8 cellular contexts compared by ENCODE assay signal in the genomic region with DNA sequence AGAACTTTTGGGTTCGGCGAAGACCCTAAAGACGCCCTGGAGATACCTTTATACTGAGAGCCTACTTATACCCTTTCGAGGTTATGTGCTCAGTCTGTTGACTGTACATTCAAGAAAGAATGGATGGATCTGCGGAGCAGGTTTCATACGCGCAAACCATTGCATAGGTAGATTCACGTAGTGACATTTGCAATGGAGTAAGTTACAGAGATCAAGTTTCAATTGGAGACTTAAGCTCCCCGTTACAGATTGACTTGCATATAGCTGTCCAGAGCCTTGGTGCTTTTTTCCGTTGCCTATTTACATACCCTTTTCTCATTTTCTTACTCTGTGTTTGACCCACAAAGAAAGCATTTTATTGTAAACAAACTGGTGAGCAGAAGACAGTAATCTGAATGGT. TPM values are rescaled to one million over a fixed set of nuclear protein-coding genes. Genes with fewer than 3 reads are reported as not detected.
DNase-seq lines count a peak whose midpoint lies in the region; ATAC-seq, FAIRE-seq and TF ChIP-seq lines count a peak whose summit lies in the region.

No MANE protein-coding gene starts in this region.

- peak overlapping the region; percentile 59 to 94 (median 84) for H3K4me3 ChIP-seq in adrenal gland
- peak overlapping the region; percentile 83 to 99 (median 96) for H3K4me3 ChIP-seq in HepG2 (replicated peaks in 1 of 3; ENCODE audit: insufficient read depth in 1 of 3, low read depth in 2 of 3, low read length in 3 of 3)

- peak overlapping the region; percentile 85 for H3K27ac Mint-ChIP-seq in activated T-cell treated with anti-CD3 and anti-CD28 coated beads, Interleukin-2, amount 50 U/mL, for 72 hours
- H3K27ac Mint-ChIP-seq in type B pancreatic cell = peak overlapping the region; percentile 60

- peak overlapping the region; percentile 96 to 98 for H3K4me3 Mint-ChIP-seq in activated T-cell treated with anti-CD3 and anti-CD28 coated beads, Interleukin-2, amount 50 U/mL, for 72 hours
- peak overlapping the region; percentile 99 for H3K4me3 Mint-ChIP-seq in type B pancreatic cell

- no peak for ATAC-seq in activated T-cell treated with anti-CD3 and anti-CD28 coated beads, Interleukin-2, amount 50 U/mL, for 72 hours (replicated peaks in 1 of 2)
- peak; percentile 13; the same call in 2 of the 3 replicates for ATAC-seq in HepG2
- ATAC-seq in GM19397 (IDR thresholded peaks at IDR 0.05; ENCODE audit: unreplicated experiment) = no peak

- POLR2A ChIA-PET in HepG2 (lab: Yijun Ruan, JAX) = interaction anchor here (0.9 to 1.4 kb wide), 4 partner anchors 10 to 407 kb away, joined by 3 to 5 read pairs (median 4); a partner anchor contains a TSS

- H3K9ac ChIP-seq in HepG2 (ENCODE audit: insufficient read depth, low read depth, low read length) = peak overlapping the region; percentile 98

- FAIRE-seq in HepG2 (lab: Jason Lieb, UNC) = no peak

- TF ChIP-seq CTCF in adrenal gland (IDR thresholded peaks at IDR 0.05) = no peak
- no peak for TF ChIP-seq CTCF in HepG2 (CRISPR knock-in tag; IDR thresholded peaks at IDR 0.05)
- no peak for TF ChIP-seq CTCF in type B pancreatic cell (conservative IDR thresholded peaks at IDR 0.05)

- peaks cover 19% of the 10 kb centered on the region; the same call in 1 of the 2 replicates for H4K20me1 ChIP-seq in HepG2 (ENCODE audit: insufficient read depth, low read length)

- H3K27ac ChIP-seq in adrenal gland = peak overlapping the region in 3 of 5 donors; percentile 93 to 99 (median 96)
- H3K27ac ChIP-seq in HepG2 (ENCODE audit: extremely low read length, insufficient read depth, low read length) = peak overlapping the region; percentile 95

- peaks cover 11% of the 10 kb centered on the region for H3K27me3 Mint-ChIP-seq in activated T-cell treated with anti-CD3 and anti-CD28 coated beads, Interleukin-2, amount 50 U/mL, for 72 hours (ENCODE audit: low read depth)
- peaks cover 3% of the 10 kb centered on the region for H3K27me3 Mint-ChIP-seq in type B pancreatic cell

- H3K4me1 ChIP-seq in adrenal gland (replicated peaks in 1 of 2) = peaks cover 3 to 37% of the 10 kb centered on the region in 2 donors
- peaks cover 49% of the 10 kb centered on the region for H3K4me1 ChIP-seq in HepG2 (ENCODE audit: insufficient read depth, low read length)

- no peak overlapping the region for H2AFZ ChIP-seq in HepG2 (ENCODE audit: low read length)

- TF ChIP-seq RAD21 in HepG2 (CRISPR knock-in tag; IDR thresholded peaks at IDR 0.05) = no peak

- BruUV-seq in HepG2 (replicated peaks; lab: Mats Ljungman, UMichigan) = no TSS peak

- no peaks in the 10 kb centered on the region for H3K9me3 Mint-ChIP-seq in activated T-cell treated with anti-CD3 and anti-CD28 coated beads, Interleukin-2, amount 50 U/mL, for 72 hours
- no peaks in the 10 kb centered on the region for H3K9me3 Mint-ChIP-seq in type B pancreatic cell

- in situ Hi-C loops in HepG2 (cut with HindIII; ENCODE audit: extremely low pct_ligation_motif_present, low pct_unique_long_range_greater_than_20kb) = no loop called here

- H3K4me2 ChIP-seq in HepG2 (ENCODE audit: low read depth, low read length) = peak overlapping the region; percentile 85

- TF ChIP-seq POLR2A in adrenal gland (IDR thresholded peaks at IDR 0.05) = no peak
- no peak for TF ChIP-seq POLR2A in HepG2 (IDR thresholded peaks at IDR 0.05; ENCODE audit: insufficient read depth in 1 of 2, low read depth in 2 of 2, low read length in 2 of 2)

- no peak for DNase-seq in activated T-cell treated with anti-CD3 and anti-CD28 coated beads, Interleukin-2, amount 50 U/mL, for 72 hours
- no peak for DNase-seq in activated T-cell treated with anti-CD3 and anti-CD28 coated beads, Interleukin-2, amount 50 U/mL, for 48 hours
- DNase-seq in adrenal gland = no peak
- no peak for DNase-seq in HepG2 (ENCODE audit: low spot score)
- DNase-seq in type B pancreatic cell (ENCODE audit: extremely low spot score, unreplicated experiment) = no peak
- no peak for DNase-seq in iPS-NIHi7 (ENCODE audit: extremely low spot score)
- no peak for DNase-seq in activated effector memory CD4-positive, alpha-beta T cell treated with Interleukin-2 at 50 U/mL for 16 hours

- intact Hi-C loops in adrenal gland (cut with DNase I) (no loop called here), HepG2 (cut with micrococcal nuclease; ENCODE audit: unreplicated experiment) (loop anchor here (5.0 to 10.0 kb wide), 2 partner anchors 135 to 193 kb away; a partner anchor contains a TSS)

- peaks cover 52% of the 10 kb centered on the region for H3K79me2 ChIP-seq in HepG2 (ENCODE audit: insufficient read depth, low read length)

- TF ChIP-seq EP300 in HepG2 (IDR thresholded peaks at IDR 0.05; ENCODE audit: low read depth in 2 of 2, low read length in 2 of 2) (no peak), HepG2 (CRISPR knock-in tag; IDR thresholded peaks at IDR 0.05; ENCODE audit: borderline replicate concordance) (no peak)

- H3K9me3 ChIP-seq in adrenal gland (replicated peaks in 1 of 3) (no peaks in the 10 kb centered on the region), HepG2 (ENCODE audit: low read length) (no peaks in the 10 kb centered on the region)

- H3K27me3 ChIP-seq in adrenal gland (no peaks in the 10 kb centered on the region), HepG2 (ENCODE audit: control insufficient read depth in 1 of 2, insufficient read depth in 2 of 2, low read length in 2 of 2) (no peaks in the 10 kb centered on the region; a peak in 1 of 5 replicates)

- H3K36me3 ChIP-seq in adrenal gland (replicated peaks in 1 of 2) (peaks cover 0 to 11% of the 10 kb centered on the region in 2 donors), HepG2 (replicated peaks in 1 of 2; ENCODE audit: control insufficient read depth in 1 of 2, insufficient read depth in 2 of 2, low read length in 2 of 2) (peaks cover 3 to 19% of the 10 kb centered on the region in 2 experiments)

- peaks cover 60% of the 10 kb centered on the region for H3K4me1 Mint-ChIP-seq in activated T-cell treated with anti-CD3 and anti-CD28 coated beads, Interleukin-2, amount 50 U/mL, for 72 hours (ENCODE audit: low read depth)
- peaks cover 33% of the 10 kb centered on the region for H3K4me1 Mint-ChIP-seq in type B pancreatic cell (ENCODE audit: unreplicated experiment)

- H3K36me3 Mint-ChIP-seq in activated T-cell treated with anti-CD3 and anti-CD28 coated beads, Interleukin-2, amount 50 U/mL, for 72 hours (ENCODE audit: insufficient read depth in 2 of 2) = peaks cover 0 to 7% of the 10 kb centered on the region in 2 donors
- H3K36me3 Mint-ChIP-seq in type B pancreatic cell = no peaks in the 10 kb centered on the region

- CTCF ChIA-PET in HepG2 (lab: Yijun Ruan, JAX; ENCODE audit: low intra/inter-chr PET ratio, low total read pairs) = no interaction called here

- WGBS in adrenal gland, 4 donors = 3 to 7% (median 5%) methylated on average over 10 of the region's 10 CpGs
- 0% methylated on average over 10 of the region's 10 CpGs for WGBS in HepG2 (ENCODE audit: low lambda C conversion rate)

RNA-seq across cellular contexts. Expression of a gene that starts 0.9 kb away (rescaled TPM):
- 10 to 100 TPM; 64.2 to 66.8 TPM for total RNA-seq in activated T-cell treated with anti-CD3 and anti-CD28 coated beads, Interleukin-2, amount 50 U/mL, for 72 hours
- total RNA-seq in adrenal gland (100 to 1,000 TPM in 2 of 8 donors, 10 to 100 TPM in 6; 50.4 to 153 (median 86.3) TPM), HepG2 (2016; rRNA removed; fragmentation: Illumina TruSeq; extraction: Trizol) (191 and 287 TPM in 2 replicates), type B pancreatic cell (ENCODE audit: low replicate concordance) (85.5 and 91.6 TPM in 2 replicates)
- polyA plus RNA-seq in adrenal gland (100 to 1,000 TPM in 1 of 3 donors, 10 to 100 TPM in 2; 38.9 to 203 (median 68.7) TPM), HepG2 (2011; rRNA removed) (109 and 136 TPM in 2 replicates)
- 27.0 and 34.5 TPM in 2 replicates for total RNA-seq in HepG2 (2016; cell fraction: cytosol; rRNA removed; fragmentation: Illumina TruSeq; extraction: Trizol; ENCODE audit: low read depth)
- total RNA-seq in HepG2 (2016; cell fraction: insoluble cytoplasmic fraction; rRNA removed; fragmentation: Illumina TruSeq; extraction: Trizol) = 192 and 276 TPM in 2 replicates
- total RNA-seq in HepG2 (2016; cell fraction: membrane; rRNA removed; fragmentation: Illumina TruSeq; extraction: Trizol) = 40.7 and 50.7 TPM in 2 replicates
- 131 and 150 TPM in 2 replicates for total RNA-seq in HepG2 (2016; cell fraction: nucleus; rRNA removed; fragmentation: Illumina TruSeq; extraction: Trizol)
- 70.3 and 97.3 TPM in 2 replicates for polyA plus RNA-seq in HepG2 (2011; cell fraction: cytosol; rRNA removed)
- polyA plus RNA-seq in HepG2 (2011; cell fraction: nucleus; rRNA removed) = 59.1 and 61.7 TPM in 2 replicates
- 63.5 and 69.5 TPM in 2 replicates for polyA plus RNA-seq in HepG2 (2012)
- 10.9 and 15.6 TPM in 2 replicates for polyA plus RNA-seq in HepG2 (2016; cell fraction: cytosol; fragmentation: Illumina TruSeq; extraction: Trizol; ENCODE audit: low read depth)
- 202 TPM in 2 replicates for polyA plus RNA-seq in HepG2 (2016; cell fraction: insoluble cytoplasmic fraction; fragmentation: Illumina TruSeq; extraction: Trizol; ENCODE audit: low read depth)
- polyA plus RNA-seq in HepG2 (2016; cell fraction: membrane; fragmentation: Illumina TruSeq; extraction: Trizol; ENCODE audit: low read depth) = 21.2 and 25.3 TPM in 2 replicates
- polyA plus RNA-seq in HepG2 (2016; cell fraction: nucleus; fragmentation: Illumina TruSeq; extraction: Trizol; ENCODE audit: insufficient read depth, low read depth) = 130 and 134 TPM in 2 replicates
- 421 and 438 TPM in 2 replicates for polyA minus RNA-seq in HepG2 (2011; rRNA and poly(A)+ RNA removed; ENCODE audit: low replicate concordance)
- polyA minus RNA-seq in HepG2 (2011; cell fraction: cytosol; rRNA and poly(A)+ RNA removed) = 58.8 and 72.8 TPM in 2 replicates
- 145 and 196 TPM in 2 replicates for polyA minus RNA-seq in HepG2 (2011; cell fraction: nucleus; rRNA and poly(A)+ RNA removed)

RNA-seq across cellular contexts. Expression of a gene that starts 20.3 kb away (rescaled TPM):
- 1 to 10 TPM in 1 of 2 donors, under 1 TPM in 1; 0.84 to 1.4 TPM for total RNA-seq in activated T-cell treated with anti-CD3 and anti-CD28 coated beads, Interleukin-2, amount 50 U/mL, for 72 hours
- total RNA-seq in adrenal gland (1 to 10 TPM in 1 of 8 donors, under 1 TPM in 6, not detected in 1; 0.11 to 1.9 (median 0.60) TPM), HepG2 (2016; rRNA removed; fragmentation: Illumina TruSeq; extraction: Trizol) (147 and 152 TPM in 2 replicates), type B pancreatic cell (ENCODE audit: low replicate concordance) (9.9 and 16.7 TPM in 2 replicates)
- polyA plus RNA-seq in adrenal gland (1 to 10 TPM in 2 of 3 donors, under 1 TPM in 1; 0.54 to 1.4 (median 1.2) TPM), HepG2 (2011; rRNA removed) (203 and 242 TPM in 2 replicates)
- total RNA-seq in HepG2 (2016; cell fraction: cytosol; rRNA removed; fragmentation: Illumina TruSeq; extraction: Trizol; ENCODE audit: low read depth) = 25.4 and 28.7 TPM in 2 replicates
- 131 and 146 TPM in 2 replicates for total RNA-seq in HepG2 (2016; cell fraction: insoluble cytoplasmic fraction; rRNA removed; fragmentation: Illumina TruSeq; extraction: Trizol)
- total RNA-seq in HepG2 (2016; cell fraction: membrane; rRNA removed; fragmentation: Illumina TruSeq; extraction: Trizol) = 109 and 116 TPM in 2 replicates
- total RNA-seq in HepG2 (2016; cell fraction: nucleus; rRNA removed; fragmentation: Illumina TruSeq; extraction: Trizol) = 72.4 and 86.5 TPM in 2 replicates
- 134 and 156 TPM in 2 replicates for polyA plus RNA-seq in HepG2 (2011; cell fraction: cytosol; rRNA removed)
- 216 and 271 TPM in 2 replicates for polyA plus RNA-seq in HepG2 (2011; cell fraction: nucleus; rRNA removed)
- polyA plus RNA-seq in HepG2 (2012) = 95.0 and 118 TPM in 2 replicates
- 32.1 and 34.1 TPM in 2 replicates for polyA plus RNA-seq in HepG2 (2016; cell fraction: cytosol; fragmentation: Illumina TruSeq; extraction: Trizol; ENCODE audit: low read depth)
- 143 and 164 TPM in 2 replicates for polyA plus RNA-seq in HepG2 (2016; cell fraction: insoluble cytoplasmic fraction; fragmentation: Illumina TruSeq; extraction: Trizol; ENCODE audit: low read depth)
- 89.2 and 92.3 TPM in 2 replicates for polyA plus RNA-seq in HepG2 (2016; cell fraction: membrane; fragmentation: Illumina TruSeq; extraction: Trizol; ENCODE audit: low read depth)
- polyA plus RNA-seq in HepG2 (2016; cell fraction: nucleus; fragmentation: Illumina TruSeq; extraction: Trizol; ENCODE audit: insufficient read depth, low read depth) = 155 and 158 TPM in 2 replicates
- polyA minus RNA-seq in HepG2 (2011; rRNA and poly(A)+ RNA removed; ENCODE audit: low replicate concordance) = 0.05 and 126 TPM in 2 replicates
- polyA minus RNA-seq in HepG2 (2011; cell fraction: cytosol; rRNA and poly(A)+ RNA removed) = 48.1 and 75.6 TPM in 2 replicates
- 48.4 and 62.5 TPM in 2 replicates for polyA minus RNA-seq in HepG2 (2011; cell fraction: nucleus; rRNA and poly(A)+ RNA removed)
